Comparison of ENCODE assay signal across 8 cellular contexts in the genomic region with DNA sequence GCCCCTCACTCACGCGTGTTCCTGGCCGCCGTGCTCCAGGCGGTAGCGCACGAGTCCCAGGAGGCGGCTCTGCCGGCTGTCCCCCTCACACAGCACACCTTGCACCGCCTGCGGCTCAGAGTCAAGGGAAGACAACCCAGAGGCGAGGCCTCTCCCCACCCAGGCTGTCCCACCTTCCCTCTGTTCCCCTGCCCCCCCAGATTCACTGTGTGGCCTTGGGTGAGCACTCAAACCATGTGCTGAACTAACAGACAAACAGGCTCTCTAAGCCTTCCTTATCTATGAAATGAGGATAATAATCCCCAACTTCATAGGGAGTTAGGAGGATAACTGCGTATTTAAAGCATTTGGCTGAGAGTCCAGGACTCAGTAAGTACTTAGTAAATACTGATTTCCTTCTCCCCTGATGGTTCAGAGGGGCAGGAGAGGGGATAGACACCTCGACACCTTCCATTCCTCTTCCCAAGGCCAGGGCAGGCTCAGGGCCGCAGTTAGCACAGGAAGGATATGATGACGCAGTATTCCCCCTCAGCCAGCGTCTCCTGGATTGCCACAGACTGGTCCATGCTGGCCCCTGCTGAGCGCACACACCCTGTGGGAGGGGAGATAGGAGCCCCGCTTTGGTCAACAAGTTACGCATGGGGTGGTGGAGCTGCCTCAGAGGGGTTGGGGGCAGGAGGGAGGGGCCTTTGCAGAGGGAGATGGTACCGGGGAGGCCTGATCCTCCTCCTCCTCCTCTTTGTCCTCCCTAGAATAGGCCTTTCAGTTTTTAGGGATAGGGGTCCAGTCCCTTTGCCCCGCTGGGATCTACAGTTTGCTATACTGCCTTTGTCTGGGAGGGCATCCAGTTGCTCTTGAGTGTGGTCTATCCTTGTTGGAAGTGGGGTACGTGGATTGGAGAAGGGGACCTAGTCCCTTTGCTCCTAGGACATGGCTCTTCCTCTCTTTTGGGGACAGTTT. TPM values are rescaled to one million over a fixed set of nuclear protein-coding genes. Genes with fewer than 3 reads are reported as not detected.
A peak's percentile ranks its signal among the peaks of the same experiment; 100 is the strongest.
DNase-seq lines count a peak whose midpoint lies in the region; ATAC-seq and TF ChIP-seq lines count a peak whose summit lies in the region.

No MANE protein-coding gene starts in this region.

- no peaks in the 10 kb centered on the region for H4K20me1 ChIP-seq in BLaER1

- H3K4me3 ChIP-seq in BLaER1 (peak overlapping the region; percentile 90), HAP-1 (peak overlapping the region; percentile 58), WERI-Rb-1 (ENCODE audit: low read depth, low read length) (peak overlapping the region; percentile 68)

- H3K9me3 Mint-ChIP-seq in natural killer cell treated with Interleukin-12 subunit alpha and Interleukin-12 subunit beta and Interleukin-15 and Interleukin-18, amount 100 ng/mL, for 72 hours = no peaks in the 10 kb centered on the region

- peaks cover 17 to 23% of the 10 kb centered on the region in 2 donors for H3K4me1 Mint-ChIP-seq in natural killer cell treated with Interleukin-12 subunit alpha and Interleukin-12 subunit beta and Interleukin-15 and Interleukin-18, amount 100 ng/mL, for 72 hours (ENCODE audit: low read depth in 2 of 2)

- H3K4me3 Mint-ChIP-seq in natural killer cell treated with Interleukin-12 subunit alpha and Interleukin-12 subunit beta and Interleukin-15 and Interleukin-18, amount 100 ng/mL, for 72 hours = peak overlapping the region; percentile 88

- H3K9me3 ChIP-seq in BLaER1 = no peaks in the 10 kb centered on the region
- H3K9me3 ChIP-seq in HAP-1 = no peaks in the 10 kb centered on the region
- H3K9me3 ChIP-seq in WERI-Rb-1 (ENCODE audit: severe bottlenecking) = no peaks in the 10 kb centered on the region

- TF ChIP-seq CTCF in WERI-Rb-1 (IDR thresholded peaks at IDR 0.05; ENCODE audit: low read depth, low read length) = no peak

- DNase-seq in HAP-1 (ENCODE audit: low spot score in 2 of 2) (peak in 1 of 2 experiments; percentile 46), WERI-Rb-1 (peak; percentile 31), fibroblast of the conjunctiva (ENCODE audit: low read depth) (peak; percentile 89), SW 1271 (lab: John Stamatoyannopoulos, UW) (no peak), NCI-H1092 treated with DMSO at 0.1 percent for 48 hours (lab: John Stamatoyannopoulos, UW) (no peak)
- no peak for DNase-seq in natural killer cell treated with Interleukin-12 subunit alpha and Interleukin-12 subunit beta and Interleukin-15 and Interleukin-18, amount 100 ng/mL, for 72 hours (ENCODE audit: low spot score)

- H3K4me2 ChIP-seq in BLaER1 = peak overlapping the region; percentile 90

- H3K9ac ChIP-seq in BLaER1 = peak overlapping the region; percentile 83

- H3K27me3 Mint-ChIP-seq in natural killer cell treated with Interleukin-12 subunit alpha and Interleukin-12 subunit beta and Interleukin-15 and Interleukin-18, amount 100 ng/mL, for 72 hours = no peaks in the 10 kb centered on the region

- H3K27ac ChIP-seq in BLaER1 (peak overlapping the region; percentile 90), WERI-Rb-1 (peak overlapping the region; percentile 68)

- H3K4me1 ChIP-seq in BLaER1 (peaks cover 21% of the 10 kb centered on the region), HAP-1 (peaks cover 5% of the 10 kb centered on the region)

- H3K27me3 ChIP-seq in BLaER1 (no peaks in the 10 kb centered on the region), HAP-1 (ENCODE audit: low read depth) (no peaks in the 10 kb centered on the region), WERI-Rb-1 (ENCODE audit: insufficient read depth, low read depth, severe bottlenecking) (no peaks in the 10 kb centered on the region)

- peak in 1 of 2 donors; percentile 3 for ATAC-seq in natural killer cell treated with Interleukin-12 subunit alpha and Interleukin-12 subunit beta and Interleukin-15 and Interleukin-18, amount 100 ng/mL, for 72 hours
- no peak for ATAC-seq in HG02840 (IDR thresholded peaks at IDR 0.05; ENCODE audit: low FRiP score, unreplicated experiment)

- no peaks in the 10 kb centered on the region for H3K36me3 Mint-ChIP-seq in natural killer cell treated with Interleukin-12 subunit alpha and Interleukin-12 subunit beta and Interleukin-15 and Interleukin-18, amount 100 ng/mL, for 72 hours

- peak overlapping the region; percentile 96 to 99 for H3K27ac Mint-ChIP-seq in natural killer cell treated with Interleukin-12 subunit alpha and Interleukin-12 subunit beta and Interleukin-15 and Interleukin-18, amount 100 ng/mL, for 72 hours

- in situ Hi-C loops in HAP-1 (cut with MboI; ENCODE audit: low sequenced_read_pairs) = no loop called here

- H3K36me3 ChIP-seq in BLaER1 = peaks cover 18% of the 10 kb centered on the region
- H3K36me3 ChIP-seq in HAP-1 (replicated peaks) = no peaks in the 10 kb centered on the region
- no peaks in the 10 kb centered on the region for H3K36me3 ChIP-seq in WERI-Rb-1

RNA-seq across cellular contexts. Expression of a gene that starts 0.8 kb away (rescaled TPM):
- 10 to 100 TPM; 48.1 to 86.0 TPM for total RNA-seq in natural killer cell treated with Interleukin-12 subunit alpha and Interleukin-12 subunit beta and Interleukin-15 and Interleukin-18, amount 100 ng/mL, for 72 hours

RNA-seq across cellular contexts. Expression of a gene that starts 43.8 kb away (rescaled TPM):
- 100 to 1,000 TPM in 1 of 2 donors, 10 to 100 TPM in 1; 90.7 to 174 TPM for total RNA-seq in natural killer cell treated with Interleukin-12 subunit alpha and Interleukin-12 subunit beta and Interleukin-15 and Interleukin-18, amount 100 ng/mL, for 72 hours

RNA-seq across cellular contexts. Expression of a gene that starts 59.3 kb away (rescaled TPM):
- 10 to 100 TPM; 24.5 TPM for total RNA-seq in natural killer cell treated with Interleukin-12 subunit alpha and Interleukin-12 subunit beta and Interleukin-15 and Interleukin-18, amount 100 ng/mL, for 72 hours

Comparison
In these comparisons a context has a peak if more than half of its experiments do, and no peak if none do; other contexts are left out.
1. DNase-seq: peak in WERI-Rb-1 (single experiment) and fibroblast of the conjunctiva (single experiment); none in natural killer cell treated with Interleukin-12 subunit alpha and Interleukin-12 subunit beta and Interleukin-15 and Interleukin-18, amount 100 ng/mL, for 72 hours (single experiment), SW 1271 (0 of 2) and NCI-H1092 treated with DMSO at 0.1 percent for 48 hours (single experiment).
2. Peak in every context shown above with its lines, with median percentiles within 50 percentile points of each other: H3K4me3 ChIP-seq.